Comparison of ENCODE assay signal across 27 cellular contexts in the genomic region with DNA sequence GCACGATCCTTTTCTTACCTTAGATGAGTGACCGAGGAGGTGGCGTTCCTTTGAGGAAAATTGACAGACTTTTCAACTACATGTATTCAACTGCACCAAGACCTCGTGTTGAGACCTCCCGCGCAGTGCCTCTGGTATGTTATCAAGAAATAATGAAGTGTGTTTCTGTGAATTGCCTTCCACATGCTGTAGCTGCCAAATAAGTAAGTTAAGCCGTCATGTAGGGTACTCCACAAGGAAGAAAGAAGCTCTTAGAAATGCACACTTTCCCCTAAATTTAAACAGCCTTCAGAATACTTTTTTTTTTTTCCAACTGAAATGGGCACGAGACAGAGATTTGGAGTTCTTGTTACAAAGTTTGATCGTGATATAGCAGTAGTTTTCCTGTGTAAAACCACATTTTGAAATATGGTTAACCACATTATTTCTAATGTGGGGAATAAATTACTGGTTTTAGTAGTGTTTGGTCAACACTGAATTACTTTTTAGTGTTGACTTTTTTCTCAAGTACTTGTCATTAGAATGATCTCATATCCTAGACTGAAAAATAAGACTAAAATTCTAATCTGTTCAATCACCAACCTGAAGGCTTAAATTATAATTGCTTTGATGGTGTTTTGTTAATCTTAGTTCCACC. TPM values are rescaled to one million over a fixed set of nuclear protein-coding genes. Genes with fewer than 3 reads are reported as not detected.
DNase-seq lines count a peak whose midpoint lies in the region; ATAC-seq and TF ChIP-seq lines count a peak whose summit lies in the region.
"Had no signal": no experiment of that assay in that cellular context is flagged by ENCODE, and none has a peak within 500 bp of the region (broad histone marks: within the 10 kb centered on the region; RNA-seq: fewer than 3 reads in every experiment).

No MANE protein-coding gene starts in this region.

- H3K4me3 ChIP-seq in DND-41 (ENCODE audit: low read depth in 1 of 2, low read length in 2 of 2) (no peak overlapping the region), left lung (no peak overlapping the region), BE2C (ENCODE audit: low read depth, low read length) (no peak overlapping the region)
- H3K4me3 ChIP-seq: dorsolateral prefrontal cortex, transverse colon had no signal

- DNase-seq in activated CD4-positive, alpha-beta T cell treated with anti-CD3 and anti-CD28 coated beads for 36 hours = no peak
- DNase-seq in activated CD4-positive, alpha-beta T cell treated with anti-CD3 and anti-CD28 coated beads, Interleukin-2, amount 50 U/mL, for 48 hours = no peak
- DNase-seq in DND-41 = no peak
- no peak for DNase-seq in activated naive CD8-positive, alpha-beta T cell treated with anti-CD3 and anti-CD28 coated beads for 36 hours
- no peak for DNase-seq in left lung
- DNase-seq in NK-92 (lab: John Stamatoyannopoulos, UW; ENCODE audit: unreplicated experiment) = no peak
- DNase-seq in BE2C = no peak
- no peak for DNase-seq in left colon
- DNase-seq: activated CD4-positive, alpha-beta T cell treated with anti-CD3 and anti-CD28 coated beads, Interleukin-2, amount 50 U/mL, for 4 hours; AML-193; amygdala; COR-L47; DMS79 treated with DMSO at 0.1 percent for 48 hours; dorsolateral prefrontal cortex; head of caudate nucleus; left cardiac atrium; mesendoderm; naive B cell; NCI-H1092; NCI-H2029; NCI-H345; NCI-H774; SHP77 treated with DMSO at 0.1 percent for 48 hours; stimulated activated CD4-positive, alpha-beta T cell treated with anti-CD3 and anti-CD28 coated beads, Interleukin-4, amount 100 ng/mL, for 1 hour; transverse colon had no signal

- H3K4me2 ChIP-seq in DND-41 (ENCODE audit: insufficient read depth, low read length) = no peak overlapping the region

- intact Hi-C loops in activated CD4-positive, alpha-beta T cell treated with anti-CD3 and anti-CD28 coated beads for 36 hours (cut with DNase I, micrococcal nuclease) = no loop called here
- intact Hi-C loops in left lung (cut with DNase I) = no loop called here
- intact Hi-C loops in left colon (cut with DNase I, micrococcal nuclease) = no loop called here

- H3K4me1 ChIP-seq in DND-41 (ENCODE audit: insufficient read depth, low read length) = no peaks in the 10 kb centered on the region; the same call in 1 of the 2 replicates
- peaks cover 0 to 6% of the 10 kb centered on the region in 2 donors for H3K4me1 ChIP-seq in left lung
- no peaks in the 10 kb centered on the region for H3K4me1 ChIP-seq in BE2C
- H3K4me1 ChIP-seq: transverse colon had no signal

- H3K9me3 ChIP-seq in DND-41 (ENCODE audit: insufficient read depth, low read length, severe bottlenecking) (peaks cover 2% of the 10 kb centered on the region), left lung (no peaks in the 10 kb centered on the region), BE2C (no peaks in the 10 kb centered on the region)
- H3K9me3 ChIP-seq: transverse colon had no signal

- peaks cover 79% of the 10 kb centered on the region for H3K36me3 Mint-ChIP-seq in activated CD4-positive, alpha-beta T cell treated with anti-CD3 and anti-CD28 coated beads for 36 hours (ENCODE audit: low read depth)
- peaks cover 73% of the 10 kb centered on the region for H3K36me3 Mint-ChIP-seq in activated naive CD8-positive, alpha-beta T cell treated with anti-CD3 and anti-CD28 coated beads for 36 hours

- peaks cover 7% of the 10 kb centered on the region; the same call in 1 of the 2 replicates for H4K20me1 ChIP-seq in DND-41 (ENCODE audit: insufficient read depth, low read length)

- H3K27me3 Mint-ChIP-seq in activated CD4-positive, alpha-beta T cell treated with anti-CD3 and anti-CD28 coated beads for 36 hours = no peaks in the 10 kb centered on the region
- no peaks in the 10 kb centered on the region for H3K27me3 Mint-ChIP-seq in activated naive CD8-positive, alpha-beta T cell treated with anti-CD3 and anti-CD28 coated beads for 36 hours
- H3K27me3 Mint-ChIP-seq: naive B cell had no signal

- H3K9ac ChIP-seq in DND-41 (ENCODE audit: low read depth, low read length) = no peak overlapping the region

- no peaks in the 10 kb centered on the region for H3K9me3 Mint-ChIP-seq in activated CD4-positive, alpha-beta T cell treated with anti-CD3 and anti-CD28 coated beads for 36 hours (ENCODE audit: low read depth)
- H3K9me3 Mint-ChIP-seq in activated naive CD8-positive, alpha-beta T cell treated with anti-CD3 and anti-CD28 coated beads for 36 hours = no peaks in the 10 kb centered on the region
- H3K9me3 Mint-ChIP-seq: naive B cell had no signal

- TF ChIP-seq CTCF in DND-41 (IDR thresholded peaks at IDR 0.05; ENCODE audit: borderline replicate concordance, extremely low read depth, low read length, poor library complexity, severe bottlenecking) (no peak), left lung (IDR thresholded peaks at IDR 0.05) (no peak), BE2C (IDR thresholded peaks at IDR 0.05; ENCODE audit: low read depth, low read length) (no peak)

- CTCF ChIA-PET in activated CD4-positive, alpha-beta T cell treated with anti-CD3 and anti-CD28 coated beads for 36 hours (lab: Charles Lee) = interaction anchor here (0.6 kb wide), 1 partner anchor 344 kb away, joined by 3 read pairs; no protein-coding TSS in a partner anchor

- H3K27ac Mint-ChIP-seq in activated CD4-positive, alpha-beta T cell treated with anti-CD3 and anti-CD28 coated beads for 36 hours = no peak overlapping the region
- H3K27ac Mint-ChIP-seq in activated naive CD8-positive, alpha-beta T cell treated with anti-CD3 and anti-CD28 coated beads for 36 hours = peak overlapping the region; percentile 79
- H3K27ac Mint-ChIP-seq: activated T-helper 2 cell treated with anti-CD3 and anti-CD28 coated beads, Interferon-gamma antibody, Interleukin-2, Interleukin-4, amounts not matched to agents 10 μg/mL and 5 μg/mL and 100 μg/mL, durations not matched to agents 14 hours and 24 hours and 36 hours had no signal

- H3K27me3 ChIP-seq in DND-41 (ENCODE audit: insufficient read depth, low read length, poor library complexity) = no peaks in the 10 kb centered on the region
- no peaks in the 10 kb centered on the region for H3K27me3 ChIP-seq in left lung
- H3K27me3 ChIP-seq in BE2C = no peaks in the 10 kb centered on the region
- H3K27me3 ChIP-seq: dorsolateral prefrontal cortex, transverse colon had no signal

- H3K27ac ChIP-seq in DND-41 (ENCODE audit: low read length) (no peak overlapping the region), left lung (no peak overlapping the region)
- H3K27ac ChIP-seq: dorsolateral prefrontal cortex, epithelial cell of prostate, transverse colon had no signal

- H3K4me1 Mint-ChIP-seq in activated CD4-positive, alpha-beta T cell treated with anti-CD3 and anti-CD28 coated beads for 36 hours = peaks cover 52% of the 10 kb centered on the region
- H3K4me1 Mint-ChIP-seq in activated naive CD8-positive, alpha-beta T cell treated with anti-CD3 and anti-CD28 coated beads for 36 hours = peaks cover 58% of the 10 kb centered on the region

- H2AFZ ChIP-seq in DND-41 (ENCODE audit: low read depth, low read length) = no peak overlapping the region

- POLR2A ChIA-PET in activated CD4-positive, alpha-beta T cell treated with anti-CD3 and anti-CD28 coated beads for 36 hours (lab: Charles Lee) = no interaction called here

- peaks cover 91% of the 10 kb centered on the region for H3K36me3 ChIP-seq in DND-41 (ENCODE audit: insufficient read depth, low read length)
- peaks cover 0 to 56% of the 10 kb centered on the region in 2 donors for H3K36me3 ChIP-seq in left lung
- no peaks in the 10 kb centered on the region; the same call in 1 of the 2 replicates for H3K36me3 ChIP-seq in BE2C

- ATAC-seq in activated CD4-positive, alpha-beta T cell treated with anti-CD3 and anti-CD28 coated beads for 36 hours = peak; percentile 61
- peak; percentile 62 for ATAC-seq in DND-41 (ENCODE audit: insufficient read depth, low read depth)
- ATAC-seq in left lung = peak; percentile 62
- ATAC-seq in left colon = no peak
- ATAC-seq: left cardiac atrium had no signal

- no peaks in the 10 kb centered on the region for H3K79me2 ChIP-seq in DND-41 (ENCODE audit: insufficient read depth, low read length)

- H3K4me3 Mint-ChIP-seq in activated CD4-positive, alpha-beta T cell treated with anti-CD3 and anti-CD28 coated beads for 36 hours = peak overlapping the region; percentile 2
- H3K4me3 Mint-ChIP-seq in activated naive CD8-positive, alpha-beta T cell treated with anti-CD3 and anti-CD28 coated beads for 36 hours = peak overlapping the region; percentile 35
- H3K4me3 Mint-ChIP-seq: naive B cell had no signal

RNA-seq across cellular contexts. Expression of gene PDK1, which starts 30.5 kb away (rescaled TPM):
- 10 to 100 TPM; 56.8 to 85.5 TPM for total RNA-seq in activated CD4-positive, alpha-beta T cell treated with anti-CD3 and anti-CD28 coated beads for 36 hours
- total RNA-seq in activated naive CD8-positive, alpha-beta T cell treated with anti-CD3 and anti-CD28 coated beads for 36 hours = 10 to 100 TPM; 42.2 to 46.6 TPM
- total RNA-seq in left lung = 10 to 100 TPM in 1 of 2 donors, 1 to 10 TPM in 1; 5.4 to 13.5 TPM
- polyA plus RNA-seq in BE2C (2012; ENCODE audit: insufficient read depth, insufficient read length, low read depth) = 0.68 TPM
- total RNA-seq in left colon = 10 to 100 TPM; 16.9 to 26.2 TPM
